Comparison of ENCODE assay signal across 23 cellular contexts in genomic region chr7:130379019-130379418, GRCh38. TPM values are rescaled to one million over a fixed set of nuclear protein-coding genes. Genes with fewer than 3 reads are reported as not detected.
DNase-seq lines count a peak whose midpoint lies in the region; ATAC-seq and TF ChIP-seq lines count a peak whose summit lies in the region.
"Had no signal": no experiment of that assay in that cellular context is flagged by ENCODE, and none has a peak within 500 bp of the region (broad histone marks: within the 10 kb centered on the region; RNA-seq: fewer than 3 reads in every experiment).

No MANE protein-coding gene starts in this region.

- no peak overlapping the region for H3K27ac ChIP-seq in mesenchymal stem cell (ENCODE audit: low read length, poor library complexity, severe bottlenecking)
- H3K27ac ChIP-seq in effector memory CD4-positive, alpha-beta T cell (ENCODE audit: insufficient read depth, low read length, poor library complexity, severe bottlenecking), result no peak overlapping the region
- H3K27ac ChIP-seq: HL-60, SK-N-MC had no signal

- H2AFZ ChIP-seq in mesenchymal stem cell (ENCODE audit: low read depth, low read length), result no peak overlapping the region
- H2AFZ ChIP-seq: GM23338 had no signal

- no peak for ATAC-seq in HG03280 (IDR thresholded peaks at IDR 0.05; ENCODE audit: unreplicated experiment)
- ATAC-seq: GM12878, GM23338 had no signal

- H3K27me3 Mint-ChIP-seq in Caco-2 (ENCODE audit: insufficient read depth, unreplicated experiment) (no peaks in the 10 kb centered on the region), brain (no peaks in the 10 kb centered on the region), osteocyte (ENCODE audit: unreplicated experiment) (no peaks in the 10 kb centered on the region)
- H3K27me3 Mint-ChIP-seq: CD4-positive, CD25-positive, alpha-beta regulatory T cell had no signal

- CTCF ChIA-PET in Caco-2 (lab: Charles Lee), result no interaction called here

- H2BK5ac ChIP-seq in mesenchymal stem cell (ENCODE audit: low read depth, low read length, poor library complexity, severe bottlenecking), result no peak overlapping the region

- H3K4me2 ChIP-seq in mesenchymal stem cell (ENCODE audit: low read length, poor library complexity, severe bottlenecking), result no peak overlapping the region
- H3K4me2 ChIP-seq: GM23338 had no signal

- H3K9me3 ChIP-seq in Caco-2, result peaks cover 11% of the 10 kb centered on the region
- H3K9me3 ChIP-seq in mesenchymal stem cell (ENCODE audit: control insufficient read depth, low read length), result no peaks in the 10 kb centered on the region
- no peaks in the 10 kb centered on the region for H3K9me3 ChIP-seq in effector memory CD4-positive, alpha-beta T cell (ENCODE audit: control insufficient read depth, low read length)
- H3K9me3 ChIP-seq: BE2C had no signal

- peak overlapping the region; percentile 98 for H2AK5ac ChIP-seq in mesenchymal stem cell (ENCODE audit: low read length, severe bottlenecking)

- no peaks in the 10 kb centered on the region for H3K79me1 ChIP-seq in mesenchymal stem cell (replicated peaks; ENCODE audit: low read length, poor library complexity, severe bottlenecking)

- no peak overlapping the region for H3K4me3 Mint-ChIP-seq in Caco-2 (ENCODE audit: unreplicated experiment)
- no peak overlapping the region for H3K4me3 Mint-ChIP-seq in brain
- H3K4me3 Mint-ChIP-seq in osteocyte (ENCODE audit: unreplicated experiment), result no peak overlapping the region
- H3K4me3 Mint-ChIP-seq: CD4-positive, CD25-positive, alpha-beta regulatory T cell; GM23338 had no signal

- H3K9ac ChIP-seq in mesenchymal stem cell (ENCODE audit: low read length), result no peak overlapping the region

- no TSS peak for BruUV-seq in Caco-2 (replicated peaks; lab: Mats Ljungman, UMichigan)

- intact Hi-C loops in Caco-2 (cut with micrococcal nuclease; ENCODE audit: unreplicated experiment), result no loop called here

- peaks cover 8% of the 10 kb centered on the region for H3K4me1 Mint-ChIP-seq in Caco-2 (ENCODE audit: low read depth, unreplicated experiment)
- H3K4me1 Mint-ChIP-seq in brain, result peaks cover 30% of the 10 kb centered on the region
- peaks cover 30% of the 10 kb centered on the region for H3K4me1 Mint-ChIP-seq in osteocyte (ENCODE audit: unreplicated experiment)
- H3K4me1 Mint-ChIP-seq: CD4-positive, CD25-positive, alpha-beta regulatory T cell had no signal

- peak overlapping the region; percentile 54 to 73 for H3K4ac ChIP-seq in mesenchymal stem cell (ENCODE audit: low read depth in 1 of 2, low read length in 2 of 2)

- H4K91ac ChIP-seq in mesenchymal stem cell (ENCODE audit: low read length), result peak overlapping the region; percentile 57

- no peak overlapping the region for H3K23ac ChIP-seq in mesenchymal stem cell (ENCODE audit: low read length in 2 of 2)

- WGBS in mesenchymal stem cell, result 96% methylated on average over 7 of the region's 7 CpGs

- H3K14ac ChIP-seq in mesenchymal stem cell (ENCODE audit: low read length in 2 of 2), result no peak overlapping the region

- H2BK15ac ChIP-seq in mesenchymal stem cell (ENCODE audit: low read depth, poor library complexity, severe bottlenecking), result peak overlapping the region; percentile 60

- H3K9me3 Mint-ChIP-seq in Caco-2 (ENCODE audit: unreplicated experiment), result peaks cover 13% of the 10 kb centered on the region
- H3K9me3 Mint-ChIP-seq in brain, result peaks cover 11 to 26% (median 19%) of the 10 kb centered on the region in 5 experiments
- peaks cover 7% of the 10 kb centered on the region for H3K9me3 Mint-ChIP-seq in osteocyte (ENCODE audit: unreplicated experiment)

- DNase-seq in Caco-2, result peak in 1 of 2 experiments; percentile 15
- DNase-seq in mesenchymal stem cell, result no peak
- DNase-seq in osteocyte (ENCODE audit: extremely low spot score, unreplicated experiment), result no peak
- DNase-seq in OCI-M1 (lab: John Stamatoyannopoulos, UW), result no peak
- DNase-seq in HPDE6-E6E7 (ENCODE audit: extremely low spot score), result no peak
- no peak for DNase-seq in effector memory CD4-positive, alpha-beta T cell
- DNase-seq: BE2C; CD4-positive, CD25-positive, alpha-beta regulatory T cell; EL; MM.1S; NCI-H1092 treated with DMSO at 0.1 percent for 48 hours; NCI-H2107; NCI-H510A; NCI-H748 treated with DMSO at 0.1 percent for 48 hours; NK-92 treated with Interleukin-12 subunit alpha and Interleukin-12 subunit beta, amount 100 ng/mL, for 24 hours; SHP77 had no signal

- POLR2A ChIA-PET in Caco-2 (lab: Charles Lee), result no interaction called here

- H4K8ac ChIP-seq in mesenchymal stem cell (ENCODE audit: low read length), result no peak overlapping the region

- H3K36me3 Mint-ChIP-seq in Caco-2 (ENCODE audit: insufficient read depth, unreplicated experiment), result no peaks in the 10 kb centered on the region
- H3K36me3 Mint-ChIP-seq in brain, result peaks cover 14% of the 10 kb centered on the region
- H3K36me3 Mint-ChIP-seq in osteocyte (ENCODE audit: unreplicated experiment), result peaks cover 2% of the 10 kb centered on the region
- H3K36me3 Mint-ChIP-seq: CD4-positive, CD25-positive, alpha-beta regulatory T cell had no signal

- peak overlapping the region; percentile 96 to 97 for H2BK12ac ChIP-seq in mesenchymal stem cell (ENCODE audit: low read length in 2 of 2)

- H3K18ac ChIP-seq in mesenchymal stem cell (ENCODE audit: low read depth in 1 of 2, low read length in 2 of 2), result peak overlapping the region; percentile 86 to 92

- H3K27me3 ChIP-seq in Caco-2 (replicated peaks; ENCODE audit: control insufficient read depth, insufficient read depth, low read length) (no peaks in the 10 kb centered on the region), mesenchymal stem cell (ENCODE audit: control insufficient read depth in 1 of 2, insufficient read depth in 1 of 2, low read length in 2 of 2) (peaks cover 0 to 5% of the 10 kb centered on the region in 2 experiments)
- no peaks in the 10 kb centered on the region for H3K27me3 ChIP-seq in effector memory CD4-positive, alpha-beta T cell (replicated peaks; ENCODE audit: control insufficient read depth, insufficient read depth, low read length, poor library complexity, severe bottlenecking)
- H3K27me3 ChIP-seq: BE2C had no signal

- H3K36me3 ChIP-seq in Caco-2 (ENCODE audit: control insufficient read depth, insufficient read depth, low read length) (no peaks in the 10 kb centered on the region), mesenchymal stem cell (ENCODE audit: control insufficient read depth in 1 of 2, insufficient read depth in 2 of 2, low read depth in 1 of 2, low read length in 2 of 2) (no peaks in the 10 kb centered on the region)
- no peaks in the 10 kb centered on the region for H3K36me3 ChIP-seq in effector memory CD4-positive, alpha-beta T cell (ENCODE audit: control insufficient read depth, insufficient read depth, low read length)
- H3K36me3 ChIP-seq: BE2C had no signal

- H3K4me1 ChIP-seq in Caco-2 (peaks cover 10% of the 10 kb centered on the region), mesenchymal stem cell (ENCODE audit: control insufficient read depth, insufficient read depth, low read depth, low read length) (peaks cover 27% of the 10 kb centered on the region)
- no peaks in the 10 kb centered on the region for H3K4me1 ChIP-seq in effector memory CD4-positive, alpha-beta T cell (ENCODE audit: control insufficient read depth, insufficient read depth, low read length, poor library complexity, severe bottlenecking)

- H3K4me3 ChIP-seq in Caco-2 (ENCODE audit: low read depth, low read length) (no peak overlapping the region), mesenchymal stem cell (ENCODE audit: insufficient read depth in 1 of 2, low read depth in 1 of 2, low read length in 2 of 2) (no peak overlapping the region)
- H3K4me3 ChIP-seq in effector memory CD4-positive, alpha-beta T cell (ENCODE audit: insufficient read depth, low read depth, low read length, poor library complexity, severe bottlenecking), result no peak overlapping the region
- H3K4me3 ChIP-seq: GM12878, GM23338, SK-N-MC had no signal

- TF ChIP-seq CTCF in Caco-2 (IDR thresholded peaks at IDR 0.05; ENCODE audit: insufficient read depth in 1 of 2, low read depth in 1 of 2, low read length in 1 of 2, severe bottlenecking in 1 of 2, unreplicated experiment in 1 of 2) (no peak), brain (conservative IDR thresholded peaks at IDR 0.05) (no peak), osteocyte (IDR thresholded peaks at IDR 0.05) (no peak)

- peak overlapping the region; percentile 9 for H3K27ac Mint-ChIP-seq in Caco-2 (ENCODE audit: unreplicated experiment)
- peak overlapping the region in 3 of 5 experiments; percentile 72 to 90 (median 78) for H3K27ac Mint-ChIP-seq in brain
- peak overlapping the region; percentile 18 for H3K27ac Mint-ChIP-seq in osteocyte (ENCODE audit: unreplicated experiment)
- H3K27ac Mint-ChIP-seq: CD4-positive, CD25-positive, alpha-beta regulatory T cell; GM23338 had no signal

- H2BK120ac ChIP-seq in mesenchymal stem cell (ENCODE audit: low read depth, low read length), result peak overlapping the region; percentile 51

RNA-seq across cellular contexts. Expression of gene CPA1, which starts 1.3 kb away (rescaled TPM):
- total RNA-seq in Caco-2 (2022) (not detected in 2 replicates), osteocyte (not detected in 2 replicates)
- not detected for polyA plus RNA-seq in brain (ENCODE audit: insufficient read depth, low read depth, low replicate concordance)
- 0.12 TPM for polyA plus RNA-seq in mesenchymal stem cell (2013, experiment 1 of 2)
- polyA plus RNA-seq in mesenchymal stem cell (2013, experiment 2 of 2), result 0.29 TPM
- total RNA-seq: CD4-positive, CD25-positive, alpha-beta regulatory T cell; GM23338; OCI-LY7 had no signal
- polyA plus RNA-seq: GM12878, GM23338 had no signal

RNA-seq across cellular contexts. Expression of gene CPA5, which starts 34.4 kb away (rescaled TPM):
- total RNA-seq in Caco-2 (2022) (not detected in 2 replicates), osteocyte (0.51 TPM in 1 of 2 replicates, not detected in the other)
- 2.3 TPM for polyA plus RNA-seq in brain (ENCODE audit: insufficient read depth, low read depth, low replicate concordance)
- polyA plus RNA-seq in mesenchymal stem cell (2013, experiment 1 of 2), result 0.26 TPM
- 0.14 TPM for polyA plus RNA-seq in mesenchymal stem cell (2013, experiment 2 of 2)
- total RNA-seq: GM23338, OCI-LY7 had no signal
- polyA plus RNA-seq: GM23338 had no signal

Comparison
In these comparisons a context has a peak if more than half of its experiments do, and no peak if none do; other contexts are left out.
1. H3K27ac Mint-ChIP-seq: peak in every context shown above with its lines; median percentile 78 in brain; 18 in osteocyte; 9 in Caco-2.